Comparison of ENCODE assay signal across 20 cellular contexts in the genomic region with DNA sequence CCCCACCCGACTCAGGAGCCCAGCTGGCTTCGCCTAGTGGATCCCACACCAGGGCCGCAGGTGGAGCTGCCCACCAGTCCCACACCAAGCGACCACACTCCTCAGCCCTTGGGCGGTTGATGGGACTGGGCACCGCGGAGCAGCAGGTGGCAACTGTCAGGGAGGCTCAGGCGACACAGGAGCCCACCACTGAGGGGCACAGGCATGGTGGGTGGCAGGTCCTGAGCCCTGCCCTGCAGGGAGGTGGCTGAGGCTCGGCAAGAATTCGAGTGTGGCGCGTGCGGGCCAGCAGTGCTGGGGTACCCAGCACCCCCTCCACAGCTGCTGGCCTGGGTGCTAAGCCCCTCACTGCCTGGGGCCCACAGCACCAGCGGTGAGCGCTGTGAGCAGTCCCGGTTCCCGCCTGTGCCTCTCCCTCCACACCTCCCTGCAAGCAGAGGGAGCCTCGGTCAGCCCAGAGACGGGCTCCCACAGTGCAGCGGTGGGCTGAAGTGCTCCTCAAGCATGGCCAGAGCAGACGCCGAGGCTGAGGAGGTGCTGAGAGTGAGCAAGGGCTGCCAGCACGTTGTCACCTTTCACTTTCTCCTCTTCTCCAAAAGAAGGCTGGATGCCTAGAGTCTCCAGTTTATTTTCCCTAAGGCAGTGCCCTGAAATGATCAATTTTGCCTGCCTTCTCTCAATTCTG.
DNase-seq lines count a peak whose midpoint lies in the region; ATAC-seq lines count a peak whose summit lies in the region.
"Had no signal": no experiment of that assay in that cellular context is flagged by ENCODE, and none has a peak within 500 bp of the region (broad histone marks: within the 10 kb centered on the region; RNA-seq: fewer than 3 reads in every experiment).

No MANE protein-coding gene starts in this region.

- DNase-seq in Right ventricle myocardium inferior (ENCODE audit: missing footprints) (peak; percentile 32), cardiac septum (ENCODE audit: low spot score) (no peak), trophoblast cell (no peak), ureter (ENCODE audit: low spot score) (peak; percentile 30), H7 (no peak)
- no peak for DNase-seq in stimulated activated naive CD8-positive, alpha-beta T cell treated with anti-CD3 and anti-CD28 coated beads, Interleukin-15, Interleukin-2, amounts not matched to agents 100 U/mL and 50 U/mL, for 24 hours
- no peak for DNase-seq in stimulated activated naive CD8-positive, alpha-beta T cell treated with anti-CD3 and anti-CD28 coated beads, Interleukin-15, amount 100 ng/mL, for 72 hours
- DNase-seq: CD4-positive, CD25-positive, alpha-beta regulatory T cell; CD8-positive, alpha-beta T cell; DMS53; DMS79 treated with DMSO at 0.1 percent for 48 hours; GF-D8; HFFc6 had no signal

- WGBS in trophoblast cell (ENCODE audit: extremely low coverage, insufficient coverage, insufficient read length): no CpG with 5 or more reads among the region's 23 CpGs

- H2BK5ac ChIP-seq in trophoblast cell (ENCODE audit: low read depth, low read length, poor library complexity): no peak overlapping the region

- H3K14ac ChIP-seq in trophoblast cell (ENCODE audit: low read length): no peak overlapping the region

- H3K18ac ChIP-seq in trophoblast cell (ENCODE audit: low read length): no peak overlapping the region

- no peaks in the 10 kb centered on the region for H3K4me1 Mint-ChIP-seq in stimulated activated naive CD8-positive, alpha-beta T cell treated with anti-CD3 and anti-CD28 coated beads, Interleukin-15, amount 100 ng/mL, for 72 hours
- H3K4me1 Mint-ChIP-seq: B cell; CD4-positive, CD25-positive, alpha-beta regulatory T cell; GM23338 had no signal

- H3K36me3 ChIP-seq in trophoblast cell (ENCODE audit: control insufficient read depth in 1 of 2, insufficient read depth in 2 of 2, low read length in 2 of 2): no peaks in the 10 kb centered on the region
- H3K36me3 ChIP-seq in H7 (replicated peaks; ENCODE audit: control insufficient read depth, insufficient read depth, low read length): no peaks in the 10 kb centered on the region
- H3K36me3 ChIP-seq: BLaER1, HAP-1 had no signal

- no peaks in the 10 kb centered on the region for H3K79me2 ChIP-seq in trophoblast cell (ENCODE audit: control insufficient read depth, insufficient read depth, low read length, poor library complexity)

- no peak overlapping the region for H3K23ac ChIP-seq in trophoblast cell (ENCODE audit: low read length)

- no peak overlapping the region for H2AK5ac ChIP-seq in trophoblast cell (ENCODE audit: low read length)

- no peak overlapping the region for H3K27ac Mint-ChIP-seq in stimulated activated naive CD8-positive, alpha-beta T cell treated with anti-CD3 and anti-CD28 coated beads, Interleukin-15, amount 100 ng/mL, for 72 hours
- H3K27ac Mint-ChIP-seq: B cell; CD4-positive, CD25-positive, alpha-beta regulatory T cell; CD8-positive, alpha-beta T cell; GM23338; HFFc6 had no signal

- H3K4ac ChIP-seq in trophoblast cell (ENCODE audit: low read depth, low read length): no peak overlapping the region

- H3K4me3 Mint-ChIP-seq in stimulated activated naive CD8-positive, alpha-beta T cell treated with anti-CD3 and anti-CD28 coated beads, Interleukin-15, amount 100 ng/mL, for 72 hours: no peak overlapping the region
- H3K4me3 Mint-ChIP-seq: B cell; CD4-positive, CD25-positive, alpha-beta regulatory T cell; CD8-positive, alpha-beta T cell; GM23338; HFFc6 had no signal

- no peaks in the 10 kb centered on the region for H3K27me3 ChIP-seq in trophoblast cell (ENCODE audit: insufficient read depth, low read length)
- H3K27me3 ChIP-seq in H7 (ENCODE audit: control insufficient read depth, insufficient read depth, low read length): no peaks in the 10 kb centered on the region
- H3K27me3 ChIP-seq: BLaER1 had no signal

- no peak overlapping the region for H2AFZ ChIP-seq in trophoblast cell (ENCODE audit: insufficient read depth, low read length, poor library complexity)
- H2AFZ ChIP-seq: GM23338 had no signal

- peak overlapping the region; percentile 43 for H3K4me3 ChIP-seq in trophoblast cell (ENCODE audit: low read depth, low read length)
- no peak overlapping the region for H3K4me3 ChIP-seq in H7 (ENCODE audit: insufficient read depth, low read depth, low read length)
- H3K4me3 ChIP-seq: BLaER1, GM23338, HAP-1 had no signal

- peaks cover 10% of the 10 kb centered on the region for H3K9me3 ChIP-seq in trophoblast cell (ENCODE audit: insufficient read depth, low read depth, low read length)

- H3K9me3 Mint-ChIP-seq in stimulated activated naive CD8-positive, alpha-beta T cell treated with anti-CD3 and anti-CD28 coated beads, Interleukin-15, amount 100 ng/mL, for 72 hours: peaks cover 22 to 32% of the 10 kb centered on the region in 2 donors

- H3K9ac ChIP-seq in trophoblast cell (ENCODE audit: low read length): no peak overlapping the region
- H3K9ac ChIP-seq: BLaER1 had no signal

- H3K27ac ChIP-seq in trophoblast cell (ENCODE audit: low read depth, low read length): no peak overlapping the region
- H3K27ac ChIP-seq: 22Rv1, BLaER1, C4-2B had no signal

- no peaks in the 10 kb centered on the region for H3K27me3 Mint-ChIP-seq in stimulated activated naive CD8-positive, alpha-beta T cell treated with anti-CD3 and anti-CD28 coated beads, Interleukin-15, amount 100 ng/mL, for 72 hours
- H3K27me3 Mint-ChIP-seq: CD4-positive, CD25-positive, alpha-beta regulatory T cell had no signal

- H3K4me2 ChIP-seq in trophoblast cell (ENCODE audit: low read length): no peak overlapping the region
- H3K4me2 ChIP-seq: BLaER1, GM23338 had no signal

- H4K12ac ChIP-seq in trophoblast cell (ENCODE audit: low read depth, low read length): no peak overlapping the region

- no peak overlapping the region for H4K91ac ChIP-seq in trophoblast cell (ENCODE audit: low read depth, low read length)

- H3K79me1 ChIP-seq in trophoblast cell (ENCODE audit: low read length): peaks cover 3% of the 10 kb centered on the region

- ATAC-seq in Right ventricle myocardium inferior (no peak), HG03280 (IDR thresholded peaks at IDR 0.05; ENCODE audit: unreplicated experiment) (no peak)
- ATAC-seq in stimulated activated naive CD8-positive, alpha-beta T cell treated with anti-CD3 and anti-CD28 coated beads, Interleukin-15, Interleukin-2, amounts not matched to agents 100 U/mL and 50 U/mL, for 24 hours: peak; percentile 28
- ATAC-seq in stimulated activated naive CD8-positive, alpha-beta T cell treated with anti-CD3 and anti-CD28 coated beads, Interleukin-15, amount 100 ng/mL, for 72 hours: no peak
- ATAC-seq: CD8-positive, alpha-beta T cell; GM23338 had no signal

- no peak overlapping the region for H2BK12ac ChIP-seq in trophoblast cell (ENCODE audit: low read length)

- intact Hi-C loops in Right ventricle myocardium inferior (cut with DNase I): no loop called here
- intact Hi-C loops in cardiac septum (cut with DNase I): no loop called here

- H2BK120ac ChIP-seq in trophoblast cell (ENCODE audit: insufficient read depth, low read length, poor library complexity): no peak overlapping the region

- H4K8ac ChIP-seq in trophoblast cell (ENCODE audit: low read depth, low read length): no peak overlapping the region

- peaks cover 3 to 5% of the 10 kb centered on the region in 2 experiments for H3K4me1 ChIP-seq in trophoblast cell (ENCODE audit: control insufficient read depth in 1 of 2, insufficient read depth in 2 of 2, low read length in 2 of 2)

Comparison
In these comparisons a context has a peak if more than half of its experiments do, and no peak if none do; other contexts are left out.
1. DNase-seq: peak in Right ventricle myocardium inferior (single experiment) and ureter (single experiment); none in cardiac septum (single experiment), stimulated activated naive CD8-positive, alpha-beta T cell treated with anti-CD3 and anti-CD28 coated beads, Interleukin-15, Interleukin-2, amounts not matched to agents 100 U/mL and 50 U/mL, for 24 hours (single experiment), stimulated activated naive CD8-positive, alpha-beta T cell treated with anti-CD3 and anti-CD28 coated beads, Interleukin-15, amount 100 ng/mL, for 72 hours (0 of 2), trophoblast cell (0 of 2) and H7 (single experiment).